In the genomic region with DNA sequence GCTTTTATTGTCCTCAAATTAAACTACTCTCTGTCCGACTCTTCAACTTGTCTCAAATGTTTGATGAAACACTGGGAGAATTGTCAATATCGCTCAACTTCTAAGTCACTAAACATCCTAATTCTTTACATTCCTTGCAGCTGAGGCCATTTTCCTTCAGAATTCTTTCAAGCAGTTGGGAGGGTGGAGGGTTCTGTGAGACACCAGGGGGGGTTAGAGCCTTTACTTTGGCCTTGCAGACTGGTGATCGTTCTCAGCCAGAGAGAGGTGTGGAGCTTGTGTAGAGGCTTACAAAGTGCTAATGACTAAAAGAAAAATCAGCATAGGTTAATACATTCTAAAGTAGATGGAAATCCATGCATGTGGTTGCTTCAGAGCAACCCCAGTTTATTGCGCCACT, we compare ENCODE assay signal across 27 cellular contexts. TPM values are rescaled to one million over a fixed set of nuclear protein-coding genes. Genes with fewer than 3 reads are reported as not detected.
DNase-seq lines count a peak whose midpoint lies in the region; ATAC-seq and TF ChIP-seq lines count a peak whose summit lies in the region.
"Had no signal": no experiment of that assay in that cellular context is flagged by ENCODE, and none has a peak within 500 bp of the region (broad histone marks: within the 10 kb centered on the region; RNA-seq: fewer than 3 reads in every experiment).

No MANE protein-coding gene starts in this region.

- H3K4me3 ChIP-seq in AG10803 (ENCODE audit: low read length) = no peak overlapping the region
- no peak overlapping the region for H3K4me3 ChIP-seq in HUES64 (ENCODE audit: low read length)
- no peak overlapping the region for H3K4me3 ChIP-seq in mesodermal cell (ENCODE audit: extremely low read depth, insufficient read depth, low read length, poor library complexity, severe bottlenecking)
- H3K4me3 ChIP-seq: A549, Peyer's patch, psoas muscle, testis had no signal

- H3K36me3 ChIP-seq in HUES64 (ENCODE audit: insufficient read depth, low read length) (no peaks in the 10 kb centered on the region), mesodermal cell (ENCODE audit: control insufficient read depth, insufficient read depth, low read length) (no peaks in the 10 kb centered on the region)
- H3K36me3 ChIP-seq: Peyer's patch had no signal

- no peaks in the 10 kb centered on the region for H3K27me3 ChIP-seq in HUES64 (ENCODE audit: insufficient read depth, low read length)
- H3K27me3 ChIP-seq: Peyer's patch, testis had no signal

- peaks cover 9% of the 10 kb centered on the region for H3K4me1 Mint-ChIP-seq in chondrocyte (ENCODE audit: low read depth)
- H3K4me1 Mint-ChIP-seq: activated CD8-positive, alpha-beta memory T cell treated with anti-CD3 and anti-CD28 coated beads, Interleukin-2, amount 10 ng/mL, durations not matched to agents 7 days and 5 days; CD4-positive, CD25-positive, alpha-beta regulatory T cell had no signal

- no peak for ATAC-seq in stimulated activated naive CD8-positive, alpha-beta T cell treated with anti-CD3 and anti-CD28 coated beads, Interleukin-15, Interleukin-2, amounts not matched to agents 100 U/mL and 50 U/mL, for 24 hours
- ATAC-seq in activated naive CD4-positive, alpha-beta T cell treated with anti-CD3 and anti-CD28 coated beads, Interleukin-2, amount 50 U/mL, for 72 hours = no peak
- ATAC-seq: A549; activated CD8-positive, alpha-beta memory T cell treated with anti-CD3 and anti-CD28 coated beads, Interleukin-2, amount 10 ng/mL, durations not matched to agents 7 days and 5 days; natural killer cell treated with Interleukin-12 subunit alpha and Interleukin-12 subunit beta and Interleukin-15 and Interleukin-18, amount 100 ng/mL, for 72 hours; psoas muscle had no signal

- H3K9ac ChIP-seq in HUES64 (ENCODE audit: low read depth, low read length) = no peak overlapping the region
- H3K9ac ChIP-seq: SK-N-SH had no signal

- TF ChIP-seq CTCF in AG10803 (conservative IDR thresholded peaks at IDR 0.05; ENCODE audit: low read length) (peak; percentile 26; the same call in 1 of the 2 replicates), chondrocyte (IDR thresholded peaks at IDR 0.05) (peak; percentile 10)

- H3K27ac ChIP-seq in HUES64 (ENCODE audit: low read depth, low read length) (peak overlapping the region; percentile 80; the same call in 1 of the 2 replicates), mesodermal cell (ENCODE audit: low read depth, low read length, severe bottlenecking) (peak overlapping the region; percentile 90)
- H3K27ac ChIP-seq: A549, Peyer's patch, psoas muscle, testis had no signal

- H3K36me3 Mint-ChIP-seq in chondrocyte (ENCODE audit: low read depth) = no peaks in the 10 kb centered on the region
- no peaks in the 10 kb centered on the region for H3K36me3 Mint-ChIP-seq in activated naive CD4-positive, alpha-beta T cell treated with anti-CD3 and anti-CD28 coated beads, Interleukin-2, amount 50 U/mL, for 72 hours
- H3K36me3 Mint-ChIP-seq: activated CD8-positive, alpha-beta memory T cell treated with anti-CD3 and anti-CD28 coated beads, Interleukin-2, amount 10 ng/mL, durations not matched to agents 7 days and 5 days; CD4-positive, CD25-positive, alpha-beta regulatory T cell; natural killer cell treated with Interleukin-12 subunit alpha and Interleukin-12 subunit beta and Interleukin-15 and Interleukin-18, amount 100 ng/mL, for 72 hours had no signal

- H3K27me3 Mint-ChIP-seq in chondrocyte (ENCODE audit: low read depth) = peaks cover 2% of the 10 kb centered on the region
- H3K27me3 Mint-ChIP-seq: activated CD8-positive, alpha-beta memory T cell treated with anti-CD3 and anti-CD28 coated beads, Interleukin-2, amount 10 ng/mL, durations not matched to agents 7 days and 5 days; CD4-positive, CD25-positive, alpha-beta regulatory T cell had no signal

- H3K4me1 ChIP-seq in HUES64 (ENCODE audit: insufficient read depth, low read length) (peaks cover 30% of the 10 kb centered on the region), mesodermal cell (ENCODE audit: control insufficient read depth, insufficient read depth, low read length, poor library complexity, severe bottlenecking) (peaks cover 20% of the 10 kb centered on the region)
- H3K4me1 ChIP-seq: A549, Peyer's patch, psoas muscle, testis had no signal

- DNase-seq in AG10803 (ENCODE audit: low read depth) = peak; percentile 64
- no peak for DNase-seq in chondrocyte (ENCODE audit: low spot score)
- no peak for DNase-seq in stimulated activated naive CD8-positive, alpha-beta T cell treated with anti-CD3 and anti-CD28 coated beads, Interleukin-15, Interleukin-2, amounts not matched to agents 100 U/mL and 50 U/mL, for 24 hours
- no peak for DNase-seq in NCI-H446 treated with DMSO at 0.1 percent for 48 hours (lab: John Stamatoyannopoulos, UW)
- no peak for DNase-seq in activated CD4-positive, CD25-positive, alpha-beta regulatory T cell (lab: John Stamatoyannopoulos, UW)
- no peak for DNase-seq in activated naive CD4-positive, alpha-beta T cell treated with anti-CD3 and anti-CD28 coated beads, Interleukin-2, amount 50 U/mL, for 72 hours (ENCODE audit: low spot score in 2 of 2)
- DNase-seq: activated CD8-positive, alpha-beta memory T cell treated with anti-CD3 and anti-CD28 coated beads, Interleukin-2, amount 10 ng/mL, durations not matched to agents 7 days and 5 days; CD4-positive, CD25-positive, alpha-beta regulatory T cell; cerebellar nuclear complex; DMS79; effector memory CD4-positive, alpha-beta T cell; Kasumi-1; NCI-H1417 treated with DMSO at 0.1 percent for 48 hours; NCI-H2171; Peyer's patch; psoas muscle; SK-N-SH; stimulated activated CD4-positive, alpha-beta T cell treated with anti-CD3 and anti-CD28 coated beads, Interleukin-12 subunit alpha, Interleukin-12 subunit beta, amount 100 ng/mL, for 4 hours; T-helper 9 cell; testis had no signal

- H3K9me3 Mint-ChIP-seq in chondrocyte (ENCODE audit: low read depth) = peaks cover 6% of the 10 kb centered on the region
- no peaks in the 10 kb centered on the region for H3K9me3 Mint-ChIP-seq in activated naive CD4-positive, alpha-beta T cell treated with anti-CD3 and anti-CD28 coated beads, Interleukin-2, amount 50 U/mL, for 72 hours
- H3K9me3 Mint-ChIP-seq: activated T-helper 2 cell treated with anti-CD3 and anti-CD28 coated beads, Interferon-gamma antibody, Interleukin-2, Interleukin-4, amounts not matched to agents 10 μg/mL and 5 μg/mL and 100 μg/mL, durations not matched to agents 14 hours and 24 hours and 36 hours; CD4-positive, CD25-positive, alpha-beta regulatory T cell; natural killer cell treated with Interleukin-12 subunit alpha and Interleukin-12 subunit beta and Interleukin-15 and Interleukin-18, amount 100 ng/mL, for 72 hours had no signal

- peak overlapping the region; percentile 10 for H3K27ac Mint-ChIP-seq in chondrocyte (ENCODE audit: unreplicated experiment)
- no peak overlapping the region for H3K27ac Mint-ChIP-seq in activated naive CD4-positive, alpha-beta T cell treated with anti-CD3 and anti-CD28 coated beads, Interleukin-2, amount 50 U/mL, for 72 hours
- H3K27ac Mint-ChIP-seq: activated CD8-positive, alpha-beta memory T cell treated with anti-CD3 and anti-CD28 coated beads, Interleukin-2, amount 10 ng/mL, durations not matched to agents 7 days and 5 days; activated T-helper 2 cell treated with anti-CD3 and anti-CD28 coated beads, Interferon-gamma antibody, Interleukin-2, Interleukin-4, amounts not matched to agents 10 μg/mL and 5 μg/mL and 100 μg/mL, durations not matched to agents 14 hours and 24 hours and 36 hours; CD4-positive, CD25-positive, alpha-beta regulatory T cell; natural killer cell treated with Interleukin-12 subunit alpha and Interleukin-12 subunit beta and Interleukin-15 and Interleukin-18, amount 100 ng/mL, for 72 hours had no signal

- H3K9me3 ChIP-seq in HUES64 (ENCODE audit: insufficient read depth, low read depth, low read length) (no peaks in the 10 kb centered on the region), mesodermal cell (ENCODE audit: control insufficient read depth, low read length) (no peaks in the 10 kb centered on the region)
- H3K9me3 ChIP-seq: A549, Peyer's patch, psoas muscle, SK-N-SH, testis had no signal

- no peak overlapping the region for H3K4me3 Mint-ChIP-seq in chondrocyte (ENCODE audit: unreplicated experiment)
- H3K4me3 Mint-ChIP-seq: activated CD8-positive, alpha-beta memory T cell treated with anti-CD3 and anti-CD28 coated beads, Interleukin-2, amount 10 ng/mL, durations not matched to agents 7 days and 5 days; CD4-positive, CD25-positive, alpha-beta regulatory T cell; natural killer cell treated with Interleukin-12 subunit alpha and Interleukin-12 subunit beta and Interleukin-15 and Interleukin-18, amount 100 ng/mL, for 72 hours had no signal

- 15% methylated on average over 2 of the region's 4 CpGs for WGBS in HUES64
- no CpG with 5 or more reads among the region's 4 CpGs for WGBS in mesodermal cell (ENCODE audit: insufficient coverage in 2 of 2), 2 experiments

RNA-seq across cellular contexts. Expression of gene SOX3, which starts 21.3 kb away (rescaled TPM):
- 14.1 TPM for polyA plus RNA-seq in HUES64 (2013, experiment 1 of 2)
- 20.2 TPM for polyA plus RNA-seq in HUES64 (2013, experiment 2 of 2)
- total RNA-seq in chondrocyte = not detected in 3 replicates
- polyA plus RNA-seq in mesodermal cell (2013, experiment 1 of 2) = 0.66 TPM
- polyA plus RNA-seq in mesodermal cell (2013, experiment 2 of 2) = 0.15 TPM
- not detected for total RNA-seq in activated naive CD4-positive, alpha-beta T cell treated with anti-CD3 and anti-CD28 coated beads, Interleukin-2, amount 50 U/mL, for 72 hours
- total RNA-seq: activated CD8-positive, alpha-beta memory T cell treated with anti-CD3 and anti-CD28 coated beads, Interleukin-2, amount 10 ng/mL, durations not matched to agents 7 days and 5 days; activated T-helper 2 cell treated with anti-CD3 and anti-CD28 coated beads, Interferon-gamma antibody, Interleukin-2, Interleukin-4, amounts not matched to agents 10 μg/mL and 5 μg/mL and 100 μg/mL, durations not matched to agents 14 hours and 24 hours and 36 hours; CD4-positive, CD25-positive, alpha-beta regulatory T cell; kidney epithelial cell; mesenteric fat pad; natural killer cell treated with Interleukin-12 subunit alpha and Interleukin-12 subunit beta and Interleukin-15 and Interleukin-18, amount 100 ng/mL, for 72 hours; Peyer's patch; psoas muscle had no signal
- polyA plus RNA-seq: A549; CD4-positive, CD25-positive, alpha-beta regulatory T cell; SK-N-SH had no signal
